In genomic region chr2:7625392-7626138, GRCh38 we compare ENCODE assay signal across 1 cellular context.
TF ChIP-seq lines count a peak whose summit lies in the region.

No MANE protein-coding gene starts in this region.

TF ChIP-seq in GM23338, 12 proteins besides CTCF, POLR2A, EP300 and RAD21 (continued from another document):
- TF ChIP-seq ZNF462 (CRISPR knock-in tag; IDR thresholded peaks at IDR 0.05), result no peak
- TF ChIP-seq STAT1 (IDR thresholded peaks at IDR 0.05; ENCODE audit: unreplicated experiment), result no peak
- no peak for TF ChIP-seq JUNB (IDR thresholded peaks at IDR 0.05; ENCODE audit: unreplicated experiment)
- no peak for TF ChIP-seq ZNF331 (CRISPR knock-in tag; IDR thresholded peaks at IDR 0.05; ENCODE audit: low read depth)
